1 cellular context compared by ENCODE assay signal in genomic region chr9:137130176-137130755, GRCh38.
TF ChIP-seq lines count a peak whose summit lies in the region.

No MANE protein-coding gene starts in this region.

TF ChIP-seq in IMR-90, 13 proteins besides CTCF, POLR2A, EP300 and RAD21:
- TF ChIP-seq MAZ (IDR thresholded peaks at IDR 0.05; ENCODE audit: borderline replicate concordance, low read depth, low read length): no peak
- no peak for TF ChIP-seq USF2 (IDR thresholded peaks at IDR 0.05; ENCODE audit: low read depth, low read length)
- TF ChIP-seq SMC3 (IDR thresholded peaks at IDR 0.05; ENCODE audit: low read depth, low read length): no peak
- TF ChIP-seq FOS (IDR thresholded peaks at IDR 0.05; ENCODE audit: low read depth, low read length): no peak
- TF ChIP-seq BHLHE40 (IDR thresholded peaks at IDR 0.05; ENCODE audit: low read depth, low read length): no peak
- TF ChIP-seq CEBPB (IDR thresholded peaks at IDR 0.05; ENCODE audit: low read depth, low read length): no peak
- no peak for TF ChIP-seq NFE2L2 (IDR thresholded peaks at IDR 0.05; ENCODE audit: low read depth, low read length)
- no peak for TF ChIP-seq MAFK (IDR thresholded peaks at IDR 0.05; ENCODE audit: low read depth, low read length)
- no peak for TF ChIP-seq RCOR1 (IDR thresholded peaks at IDR 0.05; ENCODE audit: insufficient replicate concordance, low read length)
- no peak for TF ChIP-seq RFX5 (IDR thresholded peaks at IDR 0.05; ENCODE audit: low read depth, low read length)
- no peak for TF ChIP-seq MXI1 (IDR thresholded peaks at IDR 0.05; ENCODE audit: borderline replicate concordance, low read depth, low read length)
